1 cellular context compared by ENCODE assay signal in the genomic region with DNA sequence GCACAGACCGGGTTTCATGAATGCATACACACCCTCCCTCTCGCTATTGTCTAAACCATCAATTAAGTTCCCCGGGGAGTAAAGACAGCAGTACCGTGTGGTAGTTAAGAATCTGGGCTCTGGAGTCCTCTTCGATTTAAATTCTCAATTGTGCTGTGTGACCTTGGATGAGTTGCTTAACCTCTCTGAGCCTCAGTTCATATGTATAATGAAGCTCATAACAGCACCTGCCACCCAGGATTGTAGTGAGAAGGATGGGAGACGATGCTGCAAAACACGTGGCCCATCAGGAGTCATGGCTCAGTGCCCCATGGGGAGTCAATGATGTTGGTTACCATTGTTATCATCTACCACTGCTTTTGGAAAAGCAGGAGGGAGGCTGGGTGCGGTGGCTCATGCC.
TF ChIP-seq lines count a peak whose summit lies in the region.

No MANE protein-coding gene starts in this region.

TF ChIP-seq in HepG2, 621 proteins besides CTCF, POLR2A, EP300 and RAD21:
- TF ChIP-seq BRD4 (CRISPR knock-in tag; IDR thresholded peaks at IDR 0.05) = 0 out of 2 replicates have a peak, but pooled peaks have one; percentile 36
- TF ChIP-seq ZNF768 (CRISPR knock-in tag; IDR thresholded peaks at IDR 0.05) = peak; percentile 92
- TF ChIP-seq ZNF225 (CRISPR knock-in tag; IDR thresholded peaks at IDR 0.05) = no peak
- TF ChIP-seq ZSCAN22 (CRISPR knock-in tag; IDR thresholded peaks at IDR 0.05) = no peak
- 0 out of 2 replicates have a peak, but pooled peaks have one; percentile 19 for TF ChIP-seq ZMYM3 (CRISPR knock-in tag; IDR thresholded peaks at IDR 0.05)
- TF ChIP-seq ZNF326 (CRISPR knock-in tag; IDR thresholded peaks at IDR 0.05; ENCODE audit: borderline replicate concordance) = no peak
- no peak for TF ChIP-seq ZNF136 (CRISPR knock-in tag; IDR thresholded peaks at IDR 0.05; ENCODE audit: low read depth)
- TF ChIP-seq SRSF4 (IDR thresholded peaks at IDR 0.05; ENCODE audit: low read depth, low read length, poor library complexity, severe bottlenecking) = no peak
- no peak for TF ChIP-seq MZF1 (CRISPR knock-in tag; IDR thresholded peaks at IDR 0.05; ENCODE audit: borderline replicate concordance)
